Comparison of ENCODE assay signal across 1 cellular context in genomic region chr17:42304187-42305030, GRCh38.
TF ChIP-seq lines count a peak whose summit lies in the region.

No MANE protein-coding gene starts in this region.

TF ChIP-seq in HepG2, 621 proteins besides CTCF, POLR2A, EP300 and RAD21 (continued from another document and continues in another):
- TF ChIP-seq ZNF800 (CRISPR knock-in tag; IDR thresholded peaks at IDR 0.05), result 0 out of 2 replicates have a peak, but pooled peaks have one; percentile 27
- TF ChIP-seq ZNF580 (CRISPR knock-in tag; IDR thresholded peaks at IDR 0.05; ENCODE audit: borderline replicate concordance, low read depth), result peak; percentile 69; the same call in 1 of the 2 replicates
- TF ChIP-seq NR2F6 (IDR thresholded peaks at IDR 0.05), result peak; percentile 24; the same call in 1 of the 2 replicates
- peak; percentile 51; the same call in 1 of the 2 replicates for TF ChIP-seq NR2F6 (CRISPR knock-in tag; IDR thresholded peaks at IDR 0.05)
- TF ChIP-seq FOXC1 (CRISPR knock-in tag; IDR thresholded peaks at IDR 0.05; ENCODE audit: borderline replicate concordance), result no peak
- no peak for TF ChIP-seq KLF9 (CRISPR knock-in tag; IDR thresholded peaks at IDR 0.05; ENCODE audit: low read depth)
- TF ChIP-seq SIX4 (CRISPR knock-in tag; IDR thresholded peaks at IDR 0.05), result no peak; the same call in 1 of the 2 replicates
- no peak for TF ChIP-seq TFDP2 (CRISPR knock-in tag; IDR thresholded peaks at IDR 0.05)
- no peak; the same call in 1 of the 2 replicates for TF ChIP-seq FOXO1 (CRISPR knock-in tag; IDR thresholded peaks at IDR 0.05)
- TF ChIP-seq ZNF101 (CRISPR knock-in tag; IDR thresholded peaks at IDR 0.05; ENCODE audit: borderline replicate concordance, low read depth), result no peak
- TF ChIP-seq RFXAP (CRISPR knock-in tag; IDR thresholded peaks at IDR 0.05; ENCODE audit: borderline replicate concordance), result peak; percentile 65; the same call in 1 of the 2 replicates
- TF ChIP-seq ZNF251 (CRISPR knock-in tag; IDR thresholded peaks at IDR 0.05), result no peak
- no peak for TF ChIP-seq ZBTB42 (CRISPR knock-in tag; IDR thresholded peaks at IDR 0.05)
- no peak for TF ChIP-seq HBP1 (CRISPR knock-in tag; IDR thresholded peaks at IDR 0.05; ENCODE audit: low read depth)
- TF ChIP-seq ZNF646 (CRISPR knock-in tag; IDR thresholded peaks at IDR 0.05), result no peak
- no peak for TF ChIP-seq ZBTB1 (CRISPR knock-in tag; IDR thresholded peaks at IDR 0.05; ENCODE audit: borderline replicate concordance)
- no peak for TF ChIP-seq KDM4B (CRISPR knock-in tag; IDR thresholded peaks at IDR 0.05)
- no peak for TF ChIP-seq HOXA5 (CRISPR knock-in tag; IDR thresholded peaks at IDR 0.05)
- peak; percentile 59; the same call in 1 of the 2 replicates for TF ChIP-seq HIVEP1 (CRISPR knock-in tag; IDR thresholded peaks at IDR 0.05)
- no peak for TF ChIP-seq GLMP (CRISPR knock-in tag; IDR thresholded peaks at IDR 0.05; ENCODE audit: borderline replicate concordance)
- no peak for TF ChIP-seq NFIC (IDR thresholded peaks at IDR 0.05; ENCODE audit: low read length)
- TF ChIP-seq ZNF44 (CRISPR knock-in tag; IDR thresholded peaks at IDR 0.05), result peak; percentile 50; the same call in 1 of the 2 replicates
- TF ChIP-seq FOXA3 (CRISPR knock-in tag; IDR thresholded peaks at IDR 0.05), result peak; percentile 13; the same call in 1 of the 2 replicates
- TF ChIP-seq CSRNP1 (CRISPR knock-in tag; IDR thresholded peaks at IDR 0.05), result peak; percentile 58; the same call in 1 of the 2 replicates
- TF ChIP-seq ZNF557 (CRISPR knock-in tag; IDR thresholded peaks at IDR 0.05), result no peak
- TF ChIP-seq HMG20A (CRISPR knock-in tag; IDR thresholded peaks at IDR 0.05; ENCODE audit: borderline replicate concordance), result no peak
- TF ChIP-seq ZFP41 (CRISPR knock-in tag; IDR thresholded peaks at IDR 0.05; ENCODE audit: borderline replicate concordance), result no peak
- no peak for TF ChIP-seq PHF20 (CRISPR knock-in tag; IDR thresholded peaks at IDR 0.05)
- TF ChIP-seq KLF13 (CRISPR knock-in tag; IDR thresholded peaks at IDR 0.05), result no peak
- TF ChIP-seq ZBTB2 (CRISPR knock-in tag; IDR thresholded peaks at IDR 0.05; ENCODE audit: low read depth), result no peak
- TF ChIP-seq HOMEZ (CRISPR knock-in tag; IDR thresholded peaks at IDR 0.05; ENCODE audit: low read depth), result no peak
- TF ChIP-seq HMGXB4 (CRISPR knock-in tag; IDR thresholded peaks at IDR 0.05; ENCODE audit: borderline replicate concordance in 1 of 2, low read depth in 1 of 2), result 0 out of 4 replicates have a peak, but pooled peaks of 1 of the 2 experiments have one; percentile 34
- TF ChIP-seq RXRB (CRISPR knock-in tag; IDR thresholded peaks at IDR 0.05; ENCODE audit: borderline replicate concordance), result peak; percentile 56; the same call in 1 of the 2 replicates
- TF ChIP-seq FOXP1 (IDR thresholded peaks at IDR 0.05), result no peak
- TF ChIP-seq FOXP1 (CRISPR knock-in tag; IDR thresholded peaks at IDR 0.05), result no peak
- 0 out of 2 replicates have a peak, but pooled peaks have one; percentile 59 for TF ChIP-seq BRD4 (CRISPR knock-in tag; IDR thresholded peaks at IDR 0.05)
- TF ChIP-seq ZNF704 (CRISPR knock-in tag; IDR thresholded peaks at IDR 0.05; ENCODE audit: borderline replicate concordance), result no peak
- no peak for TF ChIP-seq ZNF660 (CRISPR knock-in tag; IDR thresholded peaks at IDR 0.05; ENCODE audit: borderline replicate concordance, low read depth)
